In genomic region chr5:136053336-136054121, GRCh38 we compare ENCODE assay signal across 1 cellular context.
TF ChIP-seq lines count a peak whose summit lies in the region.

No MANE protein-coding gene starts in this region.

TF ChIP-seq in HepG2, 621 proteins besides CTCF, POLR2A, EP300 and RAD21 (continued from another document and continues in another):
- TF ChIP-seq, protein P1, sequence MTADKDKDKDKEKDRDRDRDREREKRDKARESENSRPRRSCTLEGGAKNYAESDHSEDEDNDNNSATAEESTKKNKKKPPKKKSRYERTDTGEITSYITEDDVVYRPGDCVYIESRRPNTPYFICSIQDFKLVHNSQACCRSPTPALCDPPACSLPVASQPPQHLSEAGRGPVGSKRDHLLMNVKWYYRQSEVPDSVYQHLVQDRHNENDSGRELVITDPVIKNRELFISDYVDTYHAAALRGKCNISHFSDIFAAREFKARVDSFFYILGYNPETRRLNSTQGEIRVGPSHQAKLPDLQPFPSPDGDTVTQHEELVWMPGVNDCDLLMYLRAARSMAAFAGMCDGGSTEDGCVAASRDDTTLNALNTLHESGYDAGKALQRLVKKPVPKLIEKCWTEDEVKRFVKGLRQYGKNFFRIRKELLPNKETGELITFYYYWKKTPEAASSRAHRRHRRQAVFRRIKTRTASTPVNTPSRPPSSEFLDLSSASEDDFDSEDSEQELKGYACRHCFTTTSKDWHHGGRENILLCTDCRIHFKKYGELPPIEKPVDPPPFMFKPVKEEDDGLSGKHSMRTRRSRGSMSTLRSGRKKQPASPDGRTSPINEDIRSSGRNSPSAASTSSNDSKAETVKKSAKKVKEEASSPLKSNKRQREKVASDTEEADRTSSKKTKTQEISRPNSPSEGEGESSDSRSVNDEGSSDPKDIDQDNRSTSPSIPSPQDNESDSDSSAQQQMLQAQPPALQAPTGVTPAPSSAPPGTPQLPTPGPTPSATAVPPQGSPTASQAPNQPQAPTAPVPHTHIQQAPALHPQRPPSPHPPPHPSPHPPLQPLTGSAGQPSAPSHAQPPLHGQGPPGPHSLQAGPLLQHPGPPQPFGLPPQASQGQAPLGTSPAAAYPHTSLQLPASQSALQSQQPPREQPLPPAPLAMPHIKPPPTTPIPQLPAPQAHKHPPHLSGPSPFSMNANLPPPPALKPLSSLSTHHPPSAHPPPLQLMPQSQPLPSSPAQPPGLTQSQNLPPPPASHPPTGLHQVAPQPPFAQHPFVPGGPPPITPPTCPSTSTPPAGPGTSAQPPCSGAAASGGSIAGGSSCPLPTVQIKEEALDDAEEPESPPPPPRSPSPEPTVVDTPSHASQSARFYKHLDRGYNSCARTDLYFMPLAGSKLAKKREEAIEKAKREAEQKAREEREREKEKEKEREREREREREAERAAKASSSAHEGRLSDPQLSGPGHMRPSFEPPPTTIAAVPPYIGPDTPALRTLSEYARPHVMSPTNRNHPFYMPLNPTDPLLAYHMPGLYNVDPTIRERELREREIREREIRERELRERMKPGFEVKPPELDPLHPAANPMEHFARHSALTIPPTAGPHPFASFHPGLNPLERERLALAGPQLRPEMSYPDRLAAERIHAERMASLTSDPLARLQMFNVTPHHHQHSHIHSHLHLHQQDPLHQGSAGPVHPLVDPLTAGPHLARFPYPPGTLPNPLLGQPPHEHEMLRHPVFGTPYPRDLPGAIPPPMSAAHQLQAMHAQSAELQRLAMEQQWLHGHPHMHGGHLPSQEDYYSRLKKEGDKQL (CRISPR knock-in tag; IDR thresholded peaks at IDR 0.05; ENCODE audit: low read depth), result peak; percentile 95
- TF ChIP-seq THRA (CRISPR knock-in tag; IDR thresholded peaks at IDR 0.05; ENCODE audit: borderline replicate concordance) (peak; percentile 82), RBAK (CRISPR knock-in tag; IDR thresholded peaks at IDR 0.05) (0 out of 2 replicates have a peak, but pooled peaks have one; percentile 56), PAWR (CRISPR knock-in tag; IDR thresholded peaks at IDR 0.05; ENCODE audit: borderline replicate concordance) (no peak), ZNF562 (CRISPR knock-in tag; IDR thresholded peaks at IDR 0.05; ENCODE audit: borderline replicate concordance) (no peak), ZFP37 (CRISPR knock-in tag; IDR thresholded peaks at IDR 0.05; ENCODE audit: borderline replicate concordance) (peak; percentile 77; the same call in 1 of the 2 replicates), ZNF644 (CRISPR knock-in tag; IDR thresholded peaks at IDR 0.05; ENCODE audit: low read depth) (peak; percentile 36; the same call in 1 of the 2 replicates), MAFG (CRISPR knock-in tag; IDR thresholded peaks at IDR 0.05) (no peak), HMG20A (CRISPR knock-in tag; IDR thresholded peaks at IDR 0.05; ENCODE audit: borderline replicate concordance) (peak; percentile 96; the same call in 1 of the 2 replicates), GATAD2A (CRISPR knock-in tag; IDR thresholded peaks at IDR 0.05) (peak; percentile 97), DNMT3B (CRISPR knock-in tag; conservative IDR thresholded peaks at IDR 0.05) (peak; percentile 74; the same call in 1 of the 2 replicates), SETDB1 (CRISPR knock-in tag; IDR thresholded peaks at IDR 0.05; ENCODE audit: borderline replicate concordance) (no peak), ZNF563 (CRISPR knock-in tag; IDR thresholded peaks at IDR 0.05) (no peak; the same call in 1 of the 2 replicates), NCOR1 (IDR thresholded peaks at IDR 0.05; ENCODE audit: borderline replicate concordance, low read length) (no peak; the same call in 1 of the 2 replicates), ZNF232 (CRISPR knock-in tag; IDR thresholded peaks at IDR 0.05; ENCODE audit: borderline replicate concordance) (peak; percentile 78; the same call in 1 of the 2 replicates), DMAP1 (CRISPR knock-in tag; IDR thresholded peaks at IDR 0.05) (peak; percentile 86; the same call in 1 of the 2 replicates), ZNF766 (CRISPR knock-in tag; IDR thresholded peaks at IDR 0.05; ENCODE audit: borderline replicate concordance) (peak; percentile 74; the same call in 1 of the 2 replicates), KLF9 (CRISPR knock-in tag; IDR thresholded peaks at IDR 0.05; ENCODE audit: low read depth) (peak; percentile 54; the same call in 1 of the 2 replicates), CHD4 (IDR thresholded peaks at IDR 0.05; ENCODE audit: borderline replicate concordance, low read length) (no peak; the same call in 1 of the 2 replicates), CCDC6 (CRISPR knock-in tag; IDR thresholded peaks at IDR 0.05) (peak; percentile 70; the same call in 1 of the 2 replicates), CREM (IDR thresholded peaks at IDR 0.05) (peak; percentile 92), CREM (CRISPR knock-in tag; IDR thresholded peaks at IDR 0.05) (no peak), SRF (IDR thresholded peaks at IDR 0.05; ENCODE audit: low read depth, low read length) (peak; percentile 15; the same call in 1 of the 2 replicates), JUND (CRISPR knock-in tag; IDR thresholded peaks at IDR 0.05) (peak; percentile 98), ZKSCAN5 (CRISPR knock-in tag; IDR thresholded peaks at IDR 0.05) (peak; percentile 93), TARDBP (CRISPR knock-in tag; IDR thresholded peaks at IDR 0.05) (peak; percentile 81; the same call in 1 of the 2 replicates), SOX6 (IDR thresholded peaks at IDR 0.05) (no peak), SOX6 (CRISPR knock-in tag; IDR thresholded peaks at IDR 0.05) (peak; percentile 98), ZNF235 (CRISPR knock-in tag; IDR thresholded peaks at IDR 0.05; ENCODE audit: borderline replicate concordance) (no peak), PLRG1 (conservative IDR thresholded peaks at IDR 0.05) (no peak), ZNF543 (CRISPR knock-in tag; IDR thresholded peaks at IDR 0.05) (no peak), HNF4A (CRISPR knock-in tag; IDR thresholded peaks at IDR 0.05) (peak; percentile 81), NAIF1 (CRISPR knock-in tag; IDR thresholded peaks at IDR 0.05; ENCODE audit: borderline replicate concordance) (no peak), ZNF343 (CRISPR knock-in tag; IDR thresholded peaks at IDR 0.05) (no peak), ZNF556 (CRISPR knock-in tag; IDR thresholded peaks at IDR 0.05; ENCODE audit: borderline replicate concordance) (no peak), GPN1 (CRISPR knock-in tag; IDR thresholded peaks at IDR 0.05; ENCODE audit: borderline replicate concordance) (no peak), ZNF552 (CRISPR knock-in tag; IDR thresholded peaks at IDR 0.05; ENCODE audit: borderline replicate concordance) (no peak), POLR2G (IDR thresholded peaks at IDR 0.05; ENCODE audit: low read depth, low read length) (peak; percentile 74), EEA1 (CRISPR knock-in tag; IDR thresholded peaks at IDR 0.05; ENCODE audit: borderline replicate concordance) (no peak), CEBPB (IDR thresholded peaks at IDR 0.05; ENCODE audit: borderline replicate concordance, low read depth, low read length) (peak; percentile 63; the same call in 1 of the 2 replicates), ZNF770 (CRISPR knock-in tag; IDR thresholded peaks at IDR 0.05) (peak; percentile 10; the same call in 1 of the 2 replicates), SIX1 (CRISPR knock-in tag; IDR thresholded peaks at IDR 0.05; ENCODE audit: borderline replicate concordance) (peak; percentile 76; the same call in 1 of the 2 replicates), MEIS1 (CRISPR knock-in tag; IDR thresholded peaks at IDR 0.05; ENCODE audit: borderline replicate concordance) (peak; percentile 79), ZNF614 (CRISPR knock-in tag; IDR thresholded peaks at IDR 0.05; ENCODE audit: borderline replicate concordance) (peak; percentile 94), ZFP90 (CRISPR knock-in tag; IDR thresholded peaks at IDR 0.05; ENCODE audit: borderline replicate concordance) (peak; percentile 69; the same call in 1 of the 2 replicates), KLF6 (CRISPR knock-in tag; IDR thresholded peaks at IDR 0.05) (0 out of 2 replicates have a peak, but pooled peaks have one; percentile 32)
- TF ChIP-seq, protein P2, sequence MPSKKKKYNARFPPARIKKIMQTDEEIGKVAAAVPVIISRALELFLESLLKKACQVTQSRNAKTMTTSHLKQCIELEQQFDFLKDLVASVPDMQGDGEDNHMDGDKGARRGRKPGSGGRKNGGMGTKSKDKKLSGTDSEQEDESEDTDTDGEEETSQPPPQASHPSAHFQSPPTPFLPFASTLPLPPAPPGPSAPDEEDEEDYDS (CRISPR knock-in tag; IDR thresholded peaks at IDR 0.05), result 0 out of 2 replicates have a peak, but pooled peaks have one; percentile 60
- TF ChIP-seq, protein P3, sequence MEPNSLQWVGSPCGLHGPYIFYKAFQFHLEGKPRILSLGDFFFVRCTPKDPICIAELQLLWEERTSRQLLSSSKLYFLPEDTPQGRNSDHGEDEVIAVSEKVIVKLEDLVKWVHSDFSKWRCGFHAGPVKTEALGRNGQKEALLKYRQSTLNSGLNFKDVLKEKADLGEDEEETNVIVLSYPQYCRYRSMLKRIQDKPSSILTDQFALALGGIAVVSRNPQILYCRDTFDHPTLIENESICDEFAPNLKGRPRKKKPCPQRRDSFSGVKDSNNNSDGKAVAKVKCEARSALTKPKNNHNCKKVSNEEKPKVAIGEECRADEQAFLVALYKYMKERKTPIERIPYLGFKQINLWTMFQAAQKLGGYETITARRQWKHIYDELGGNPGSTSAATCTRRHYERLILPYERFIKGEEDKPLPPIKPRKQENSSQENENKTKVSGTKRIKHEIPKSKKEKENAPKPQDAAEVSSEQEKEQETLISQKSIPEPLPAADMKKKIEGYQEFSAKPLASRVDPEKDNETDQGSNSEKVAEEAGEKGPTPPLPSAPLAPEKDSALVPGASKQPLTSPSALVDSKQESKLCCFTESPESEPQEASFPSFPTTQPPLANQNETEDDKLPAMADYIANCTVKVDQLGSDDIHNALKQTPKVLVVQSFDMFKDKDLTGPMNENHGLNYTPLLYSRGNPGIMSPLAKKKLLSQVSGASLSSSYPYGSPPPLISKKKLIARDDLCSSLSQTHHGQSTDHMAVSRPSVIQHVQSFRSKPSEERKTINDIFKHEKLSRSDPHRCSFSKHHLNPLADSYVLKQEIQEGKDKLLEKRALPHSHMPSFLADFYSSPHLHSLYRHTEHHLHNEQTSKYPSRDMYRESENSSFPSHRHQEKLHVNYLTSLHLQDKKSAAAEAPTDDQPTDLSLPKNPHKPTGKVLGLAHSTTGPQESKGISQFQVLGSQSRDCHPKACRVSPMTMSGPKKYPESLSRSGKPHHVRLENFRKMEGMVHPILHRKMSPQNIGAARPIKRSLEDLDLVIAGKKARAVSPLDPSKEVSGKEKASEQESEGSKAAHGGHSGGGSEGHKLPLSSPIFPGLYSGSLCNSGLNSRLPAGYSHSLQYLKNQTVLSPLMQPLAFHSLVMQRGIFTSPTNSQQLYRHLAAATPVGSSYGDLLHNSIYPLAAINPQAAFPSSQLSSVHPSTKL (CRISPR knock-in tag; IDR thresholded peaks at IDR 0.05), result peak; percentile 99
- TF ChIP-seq, protein P4, sequence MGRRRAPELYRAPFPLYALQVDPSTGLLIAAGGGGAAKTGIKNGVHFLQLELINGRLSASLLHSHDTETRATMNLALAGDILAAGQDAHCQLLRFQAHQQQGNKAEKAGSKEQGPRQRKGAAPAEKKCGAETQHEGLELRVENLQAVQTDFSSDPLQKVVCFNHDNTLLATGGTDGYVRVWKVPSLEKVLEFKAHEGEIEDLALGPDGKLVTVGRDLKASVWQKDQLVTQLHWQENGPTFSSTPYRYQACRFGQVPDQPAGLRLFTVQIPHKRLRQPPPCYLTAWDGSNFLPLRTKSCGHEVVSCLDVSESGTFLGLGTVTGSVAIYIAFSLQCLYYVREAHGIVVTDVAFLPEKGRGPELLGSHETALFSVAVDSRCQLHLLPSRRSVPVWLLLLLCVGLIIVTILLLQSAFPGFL (CRISPR knock-in tag; IDR thresholded peaks at IDR 0.05), result no peak
- TF ChIP-seq, protein P5, sequence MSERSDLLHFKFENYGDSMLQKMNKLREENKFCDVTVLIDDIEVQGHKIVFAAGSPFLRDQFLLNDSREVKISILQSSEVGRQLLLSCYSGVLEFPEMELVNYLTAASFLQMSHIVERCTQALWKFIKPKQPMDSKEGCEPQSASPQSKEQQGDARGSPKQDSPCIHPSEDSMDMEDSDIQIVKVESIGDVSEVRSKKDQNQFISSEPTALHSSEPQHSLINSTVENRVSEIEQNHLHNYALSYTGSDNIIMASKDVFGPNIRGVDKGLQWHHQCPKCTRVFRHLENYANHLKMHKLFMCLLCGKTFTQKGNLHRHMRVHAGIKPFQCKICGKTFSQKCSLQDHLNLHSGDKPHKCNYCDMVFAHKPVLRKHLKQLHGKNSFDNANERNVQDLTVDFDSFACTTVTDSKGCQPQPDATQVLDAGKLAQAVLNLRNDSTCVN (CRISPR knock-in tag; IDR thresholded peaks at IDR 0.05; ENCODE audit: borderline replicate concordance), result peak; percentile 83
- TF ChIP-seq, protein P6, sequence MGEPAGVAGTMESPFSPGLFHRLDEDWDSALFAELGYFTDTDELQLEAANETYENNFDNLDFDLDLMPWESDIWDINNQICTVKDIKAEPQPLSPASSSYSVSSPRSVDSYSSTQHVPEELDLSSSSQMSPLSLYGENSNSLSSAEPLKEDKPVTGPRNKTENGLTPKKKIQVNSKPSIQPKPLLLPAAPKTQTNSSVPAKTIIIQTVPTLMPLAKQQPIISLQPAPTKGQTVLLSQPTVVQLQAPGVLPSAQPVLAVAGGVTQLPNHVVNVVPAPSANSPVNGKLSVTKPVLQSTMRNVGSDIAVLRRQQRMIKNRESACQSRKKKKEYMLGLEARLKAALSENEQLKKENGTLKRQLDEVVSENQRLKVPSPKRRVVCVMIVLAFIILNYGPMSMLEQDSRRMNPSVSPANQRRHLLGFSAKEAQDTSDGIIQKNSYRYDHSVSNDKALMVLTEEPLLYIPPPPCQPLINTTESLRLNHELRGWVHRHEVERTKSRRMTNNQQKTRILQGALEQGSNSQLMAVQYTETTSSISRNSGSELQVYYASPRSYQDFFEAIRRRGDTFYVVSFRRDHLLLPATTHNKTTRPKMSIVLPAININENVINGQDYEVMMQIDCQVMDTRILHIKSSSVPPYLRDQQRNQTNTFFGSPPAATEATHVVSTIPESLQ (CRISPR knock-in tag; conservative IDR thresholded peaks at IDR 0.05), result no peak
